14 cellular contexts compared by ENCODE assay signal in the genomic region with DNA sequence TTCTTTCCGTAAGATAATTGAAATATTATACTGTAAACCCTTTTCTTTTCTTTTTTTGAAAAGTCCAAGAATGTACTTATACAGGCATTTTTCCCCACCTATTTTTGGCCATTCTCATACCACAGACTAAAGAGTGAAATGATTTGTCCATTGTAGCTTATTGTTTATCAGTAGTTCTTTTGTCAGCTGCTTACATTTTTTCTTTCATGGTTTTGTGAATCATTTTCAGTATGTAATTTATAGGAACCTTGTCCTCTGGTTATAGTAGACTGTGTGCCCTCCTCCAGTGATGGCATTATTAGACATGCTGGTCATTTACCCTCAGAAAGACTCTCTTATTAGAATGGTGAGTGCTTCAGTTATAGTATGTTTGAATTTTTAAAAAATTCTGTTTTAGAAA. TPM values are rescaled to one million over a fixed set of nuclear protein-coding genes. Genes with fewer than 3 reads are reported as not detected.
"Had no signal": no experiment of that assay in that cellular context is flagged by ENCODE, and none has a peak within 500 bp of the region (broad histone marks: within the 10 kb centered on the region; RNA-seq: fewer than 3 reads in every experiment).

No MANE protein-coding gene starts in this region.

- H3K9me3 Mint-ChIP-seq: stimulated activated naive B cell treated with anti-CD40 and anti-IgM and Interleukin-4, amounts not matched to agents 10 μg/mL and 1 μg/mL and 100 μg/mL, for 72 hours had no signal

- H3K4me1 Mint-ChIP-seq: activated CD8-positive, alpha-beta memory T cell treated with anti-CD3 and anti-CD28 coated beads, Interleukin-2, amount 10 ng/mL, durations not matched to agents 7 days and 5 days had no signal

- H2AFZ ChIP-seq: hepatocyte had no signal

- H3K9me3 ChIP-seq: spleen had no signal

- H3K27ac Mint-ChIP-seq: activated CD8-positive, alpha-beta memory T cell treated with anti-CD3 and anti-CD28 coated beads, Interleukin-2, amount 10 ng/mL, durations not matched to agents 7 days and 5 days had no signal

- H3K4me3 Mint-ChIP-seq: activated CD8-positive, alpha-beta memory T cell treated with anti-CD3 and anti-CD28 coated beads, Interleukin-2, amount 10 ng/mL, durations not matched to agents 7 days and 5 days; stimulated activated naive B cell treated with anti-CD40 and anti-IgM and Interleukin-4, amounts not matched to agents 10 μg/mL and 1 μg/mL and 100 μg/mL, for 72 hours had no signal

- H3K4me3 ChIP-seq: hepatocyte, spleen had no signal

- H3K27ac ChIP-seq: brain microvascular endothelial cell, spleen had no signal

- H3K27me3 ChIP-seq: brain microvascular endothelial cell, hepatocyte, spleen had no signal

- H3K36me3 ChIP-seq: brain microvascular endothelial cell had no signal

- H3K4me2 ChIP-seq: hepatocyte had no signal

- DNase-seq: activated CD4-positive, alpha-beta T cell treated with anti-CD3 and anti-CD28 coated beads, Interleukin-2, amount 50 U/mL, for 4 hours; activated CD8-positive, alpha-beta memory T cell treated with anti-CD3 and anti-CD28 coated beads, Interleukin-2, amount 10 ng/mL, durations not matched to agents 7 days and 5 days; activated naive CD4-positive, alpha-beta T cell treated with Interleukin-2 at 50 U/mL for 16 hours; brain microvascular endothelial cell; right cardiac atrium; SHP77 treated with DMSO at 0.1 percent for 48 hours; spleen; stimulated activated CD4-positive, alpha-beta T cell treated with anti-CD3 and anti-CD28 coated beads, Interleukin-1b, Interleukin-23, amount 100 ng/mL, for 48 hours; stimulated activated naive B cell treated with anti-CD40 and anti-IgM and Interleukin-4, amounts not matched to agents 10 μg/mL and 1 μg/mL and 100 μg/mL, for 72 hours; substantia nigra; T-helper 2 cell had no signal

- H3K27me3 Mint-ChIP-seq: activated CD8-positive, alpha-beta memory T cell treated with anti-CD3 and anti-CD28 coated beads, Interleukin-2, amount 10 ng/mL, durations not matched to agents 7 days and 5 days; stimulated activated naive B cell treated with anti-CD40 and anti-IgM and Interleukin-4, amounts not matched to agents 10 μg/mL and 1 μg/mL and 100 μg/mL, for 72 hours had no signal

- H3K4me1 ChIP-seq: spleen had no signal

RNA-seq across cellular contexts. Expression of gene CCKAR, which starts 56.7 kb away (rescaled TPM):
- total RNA-seq: activated CD8-positive, alpha-beta memory T cell treated with anti-CD3 and anti-CD28 coated beads, Interleukin-2, amount 10 ng/mL, durations not matched to agents 7 days and 5 days; liver; posterior vena cava; spleen had no signal
- polyA plus RNA-seq: hepatocyte, liver, right cardiac atrium, spleen had no signal
